In the genomic region with DNA sequence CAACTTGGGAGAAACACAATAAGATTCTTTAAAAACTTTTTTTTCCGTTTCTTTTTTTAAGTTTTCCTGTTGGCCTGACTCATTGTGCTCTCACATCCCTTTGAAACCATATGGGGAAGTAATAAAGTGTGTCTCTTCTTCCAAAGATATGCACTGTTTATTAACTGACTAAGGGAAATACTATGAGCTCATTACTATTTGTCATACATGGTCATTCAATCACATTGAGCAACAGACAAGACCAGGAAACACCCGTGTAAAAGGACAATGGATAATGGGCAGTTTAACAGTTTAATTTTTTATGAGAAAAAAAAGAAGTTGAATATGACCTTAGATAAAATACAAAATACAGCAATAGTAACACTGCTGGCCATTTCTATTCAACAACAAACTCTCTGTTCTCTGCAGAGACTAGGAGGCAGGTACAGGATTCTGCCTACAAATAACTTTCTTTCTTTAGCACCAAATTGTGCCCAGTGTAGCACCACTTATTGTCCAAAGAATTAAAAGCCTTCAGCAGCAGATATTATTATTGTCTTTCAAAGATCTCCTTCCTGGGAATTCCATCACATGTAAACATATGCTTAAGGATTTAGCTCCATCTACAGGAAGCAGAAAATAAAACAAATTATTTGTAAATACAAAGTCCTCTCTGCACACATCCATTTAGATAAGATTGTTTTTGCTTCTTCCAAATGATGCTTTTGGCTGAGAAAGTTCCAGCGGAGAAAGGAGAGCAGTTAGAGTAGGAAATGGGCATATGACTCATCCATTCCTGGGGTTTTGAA, we compare ENCODE assay signal across 1 cellular context.
TF ChIP-seq lines count a peak whose summit lies in the region.

No MANE protein-coding gene starts in this region.

TF ChIP-seq in GM12878, 131 proteins besides CTCF, POLR2A, EP300 and RAD21 (continued from another document):
- TF ChIP-seq, protein P1, sequence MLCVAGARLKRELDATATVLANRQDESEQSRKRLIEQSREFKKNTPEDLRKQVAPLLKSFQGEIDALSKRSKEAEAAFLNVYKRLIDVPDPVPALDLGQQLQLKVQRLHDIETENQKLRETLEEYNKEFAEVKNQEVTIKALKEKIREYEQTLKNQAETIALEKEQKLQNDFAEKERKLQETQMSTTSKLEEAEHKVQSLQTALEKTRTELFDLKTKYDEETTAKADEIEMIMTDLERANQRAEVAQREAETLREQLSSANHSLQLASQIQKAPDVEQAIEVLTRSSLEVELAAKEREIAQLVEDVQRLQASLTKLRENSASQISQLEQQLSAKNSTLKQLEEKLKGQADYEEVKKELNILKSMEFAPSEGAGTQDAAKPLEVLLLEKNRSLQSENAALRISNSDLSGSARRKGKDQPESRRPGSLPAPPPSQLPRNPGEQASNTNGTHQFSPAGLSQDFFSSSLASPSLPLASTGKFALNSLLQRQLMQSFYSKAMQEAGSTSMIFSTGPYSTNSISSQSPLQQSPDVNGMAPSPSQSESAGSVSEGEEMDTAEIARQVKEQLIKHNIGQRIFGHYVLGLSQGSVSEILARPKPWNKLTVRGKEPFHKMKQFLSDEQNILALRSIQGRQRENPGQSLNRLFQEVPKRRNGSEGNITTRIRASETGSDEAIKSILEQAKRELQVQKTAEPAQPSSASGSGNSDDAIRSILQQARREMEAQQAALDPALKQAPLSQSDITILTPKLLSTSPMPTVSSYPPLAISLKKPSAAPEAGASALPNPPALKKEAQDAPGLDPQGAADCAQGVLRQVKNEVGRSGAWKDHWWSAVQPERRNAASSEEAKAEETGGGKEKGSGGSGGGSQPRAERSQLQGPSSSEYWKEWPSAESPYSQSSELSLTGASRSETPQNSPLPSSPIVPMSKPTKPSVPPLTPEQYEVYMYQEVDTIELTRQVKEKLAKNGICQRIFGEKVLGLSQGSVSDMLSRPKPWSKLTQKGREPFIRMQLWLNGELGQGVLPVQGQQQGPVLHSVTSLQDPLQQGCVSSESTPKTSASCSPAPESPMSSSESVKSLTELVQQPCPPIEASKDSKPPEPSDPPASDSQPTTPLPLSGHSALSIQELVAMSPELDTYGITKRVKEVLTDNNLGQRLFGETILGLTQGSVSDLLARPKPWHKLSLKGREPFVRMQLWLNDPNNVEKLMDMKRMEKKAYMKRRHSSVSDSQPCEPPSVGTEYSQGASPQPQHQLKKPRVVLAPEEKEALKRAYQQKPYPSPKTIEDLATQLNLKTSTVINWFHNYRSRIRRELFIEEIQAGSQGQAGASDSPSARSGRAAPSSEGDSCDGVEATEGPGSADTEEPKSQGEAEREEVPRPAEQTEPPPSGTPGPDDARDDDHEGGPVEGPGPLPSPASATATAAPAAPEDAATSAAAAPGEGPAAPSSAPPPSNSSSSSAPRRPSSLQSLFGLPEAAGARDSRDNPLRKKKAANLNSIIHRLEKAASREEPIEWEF (IDR thresholded peaks at IDR 0.05; ENCODE audit: insufficient replicate concordance, low read depth, low read length), result no peak
